23 cellular contexts compared by ENCODE assay signal in the genomic region with DNA sequence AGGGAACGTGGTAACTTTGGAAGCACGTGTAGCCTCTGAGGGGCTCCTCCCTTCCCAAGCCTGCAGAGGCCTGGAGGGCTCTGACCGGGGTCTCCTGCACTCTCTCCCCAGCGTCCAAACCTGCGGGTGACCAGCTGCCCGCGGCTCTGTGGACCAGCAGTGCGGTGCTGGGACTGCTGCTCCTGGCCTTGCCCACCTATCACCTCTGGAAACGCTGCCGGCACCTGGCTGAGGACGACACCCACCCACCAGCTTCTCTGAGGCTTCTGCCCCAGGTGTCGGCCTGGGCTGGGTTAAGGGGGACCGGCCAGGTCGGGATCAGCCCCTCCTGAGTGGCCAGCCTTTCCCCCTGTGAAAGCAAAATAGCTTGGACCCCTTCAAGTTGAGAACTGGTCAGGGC. TPM values are rescaled to one million over a fixed set of nuclear protein-coding genes. Genes with fewer than 3 reads are reported as not detected.
"Had no signal": no experiment of that assay in that cellular context is flagged by ENCODE, and none has a peak within 500 bp of the region (broad histone marks: within the 10 kb centered on the region; RNA-seq: fewer than 3 reads in every experiment).

No MANE protein-coding gene starts in this region.

- H3K4me3 ChIP-seq: dorsolateral prefrontal cortex, heart left ventricle, left lung, lung, prostate gland, right lobe of liver had no signal

- ATAC-seq: esophagus mucosa; heart left ventricle; left lung; naive thymus-derived CD4-positive, alpha-beta T cell; right lobe of liver had no signal

- H3K9me3 ChIP-seq: heart left ventricle, left lung, prostate gland, right lobe of liver had no signal

- H3K36me3 ChIP-seq: prostate gland, right lobe of liver had no signal

- H3K27ac ChIP-seq: heart left ventricle, left lung, parathyroid adenoma, prostate gland, right lobe of liver had no signal

- H3K9ac ChIP-seq: parathyroid adenoma had no signal

- H3K27me3 ChIP-seq: dorsolateral prefrontal cortex, right lobe of liver had no signal

- H2AFZ ChIP-seq: parathyroid adenoma had no signal

- DNase-seq: cortex of kidney; dorsolateral prefrontal cortex; effector CD8-positive, alpha-beta T cell; hypothalamus; left lung; mesendoderm; naive thymus-derived CD4-positive, alpha-beta T cell; occipital lobe; right lobe of liver; stimulated activated CD4-positive, alpha-beta T cell treated with anti-CD3 and anti-CD28 coated beads, Interleukin-2, amount 100 ng/mL, for 24 hours; stimulated activated CD4-positive, alpha-beta T cell treated with anti-CD3 and anti-CD28 coated beads, Interleukin-4, amount 100 ng/mL, for 4 hours; stimulated activated naive CD4-positive, alpha-beta T cell; trophoblast cell had no signal

RNA-seq across cellular contexts. Expression of gene MADCAM1, which starts 8.3 kb away (rescaled TPM):
- total RNA-seq: mononuclear cell had no signal
- polyA plus RNA-seq: fibroblast of lung had no signal

RNA-seq across cellular contexts. Expression of gene GZMM, which starts 39.2 kb away (rescaled TPM):
- total RNA-seq: esophagus mucosa, glomerular endothelial cell, occipital lobe, renal cortical epithelial cell, skeletal muscle tissue had no signal

RNA-seq across cellular contexts. Expression of gene SHC2, which starts 43.8 kb away (rescaled TPM):
- polyA plus RNA-seq: naive thymus-derived CD4-positive, alpha-beta T cell had no signal
